ENCODE assay signal across 22 cellular contexts in genomic region chr4:128255906-128256305, GRCh38.
"Had no signal": no experiment of that assay in that cellular context is flagged by ENCODE, and none has a peak within 500 bp of the region (broad histone marks: within the 10 kb centered on the region; RNA-seq: fewer than 3 reads in every experiment).

No MANE protein-coding gene starts in this region.

- ATAC-seq: Right ventricle myocardium inferior, SK-N-SH treated with all-trans-retinoic acid at 6 μM for 48 hours had no signal

- H3K27ac ChIP-seq: PC-9, Peyer's patch, SJCRH30 had no signal

- H3K9me3 ChIP-seq: Peyer's patch, SJCRH30 had no signal

- H3K36me3 ChIP-seq: Peyer's patch, SJCRH30 had no signal

- H3K27me3 ChIP-seq: Peyer's patch, SJCRH30 had no signal

- H3K4me1 ChIP-seq: Peyer's patch, SJCRH30 had no signal

- H2AFZ ChIP-seq: PC-9 had no signal

- H3K4me3 ChIP-seq: PC-9, Peyer's patch, SJCRH30 had no signal

- H3K4me2 ChIP-seq: PC-9 had no signal

- DNase-seq: Kasumi-1, KG1, NCI-H1092, NCI-H1105 treated with DMSO at 0.1 percent for 48 hours, NCI-H1436, NCI-H187, NCI-H2029, NCI-H2081 treated with DMSO at 0.1 percent for 48 hours, NCI-H2171, NCI-H226, NCI-H446, NCI-H510A, NCI-H524 treated with DMSO at 0.1 percent for 48 hours, NCI-H82, OCI-M1, PC-9, Peyer's patch, SHP77 treated with DMSO at 0.1 percent for 48 hours, SJCRH30, T-helper 1 cell had no signal
